34 cellular contexts compared by ENCODE assay signal in the genomic region with DNA sequence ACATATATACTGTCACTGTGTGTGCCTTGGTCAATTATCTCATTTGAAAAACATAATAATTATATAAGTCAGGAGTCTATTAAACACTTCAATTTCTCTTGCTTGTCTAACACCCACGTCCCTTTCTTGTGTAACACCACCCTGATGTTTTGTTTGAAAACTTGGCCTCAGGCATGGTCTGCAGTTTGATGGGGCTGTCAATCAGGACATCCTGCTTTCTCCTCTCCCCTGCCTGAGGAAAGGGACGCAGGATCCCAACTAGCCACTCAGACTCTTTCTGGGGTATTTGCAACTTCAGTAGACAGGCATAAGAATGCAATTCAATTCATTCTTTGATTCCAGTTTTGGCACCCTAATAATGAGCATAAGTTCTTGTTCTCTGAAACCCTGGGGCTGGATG. TPM values are rescaled to one million over a fixed set of nuclear protein-coding genes. Genes with fewer than 3 reads are reported as not detected.
"Had no signal": no experiment of that assay in that cellular context is flagged by ENCODE, and none has a peak within 500 bp of the region (broad histone marks: within the 10 kb centered on the region; RNA-seq: fewer than 3 reads in every experiment).

No MANE protein-coding gene starts in this region.

- H3K4me1 ChIP-seq: SJCRH30 had no signal

- ATAC-seq: activated CD8-positive, alpha-beta memory T cell treated with anti-CD3 and anti-CD28 coated beads, Interleukin-2, amount 10 ng/mL, durations not matched to agents 7 days and 5 days; activated naive CD8-positive, alpha-beta T cell treated with anti-CD3 and anti-CD28 coated beads, Interleukin-2, amount 50 U/mL, for 24 hours; Panc1 had no signal

- H3K36me3 ChIP-seq: SJCRH30, WERI-Rb-1 had no signal

- DNase-seq: activated CD4-positive, alpha-beta memory T cell treated with anti-CD3 and anti-CD28 coated beads, Interleukin-2, amount 10 ng/mL, durations not matched to agents 7 days and 5 days; activated CD4-positive, alpha-beta T cell treated with anti-CD3 and anti-CD28 coated beads for 1 hour; activated CD4-positive, alpha-beta T cell treated with anti-CD3 and anti-CD28 coated beads for 48 hours; activated CD4-positive, CD25-positive, alpha-beta regulatory T cell; activated CD8-positive, alpha-beta memory T cell treated with anti-CD3 and anti-CD28 coated beads for 24 hours; activated CD8-positive, alpha-beta memory T cell treated with anti-CD3 and anti-CD28 coated beads, Interleukin-2, amount 10 ng/mL, durations not matched to agents 7 days and 5 days; activated CD8-positive, alpha-beta memory T cell treated with anti-CD3 and anti-CD28 coated beads, Interleukin-2, amount 50 U/mL, for 48 hours; activated effector memory CD4-positive, alpha-beta T cell treated with Interleukin-2 at 50 U/mL for 16 hours; activated naive CD4-positive, alpha-beta T cell treated with anti-CD3 and anti-CD28 coated beads, Interleukin-2, amount 10 ng/mL, durations not matched to agents 7 days and 5 days; activated naive CD8-positive, alpha-beta T cell treated with anti-CD3 and anti-CD28 coated beads, Interleukin-2, amount 50 U/mL, for 24 hours; activated T-cell treated with anti-CD3 and anti-CD28 coated beads, Interleukin-2, amount 50 U/mL, for 48 hours; anterior cingulate cortex; central memory CD4-positive, alpha-beta T cell; Kasumi-1; KG1; MM.1S; MV-4-11; NCI-H1092 treated with DMSO at 0.1 percent for 48 hours; NCI-H1436 treated with DMSO at 0.1 percent for 48 hours; NCI-H1694 treated with DMSO at 0.1 percent for 48 hours; NCI-H2029 treated with DMSO at 0.1 percent for 48 hours; NCI-H2107; NCI-H2171 treated with DMSO at 0.1 percent for 48 hours; NCI-H2227 treated with DMSO at 0.1 percent for 48 hours; NCI-H446; SHP77; SJCRH30; SW 1271; T-helper 1 cell; T-helper 2 cell; T-helper 9 cell; WERI-Rb-1 had no signal

- H3K27me3 ChIP-seq: SJCRH30 had no signal

- H3K27ac ChIP-seq: SJCRH30, WERI-Rb-1 had no signal

- H3K4me3 ChIP-seq: SJCRH30, SK-N-MC had no signal

- H3K9me3 ChIP-seq: SJCRH30 had no signal

RNA-seq across cellular contexts. Expression of a gene that starts 48.8 kb away (rescaled TPM):
- total RNA-seq: activated CD4-positive, alpha-beta memory T cell treated with anti-CD3 and anti-CD28 coated beads, Interleukin-2, amount 10 ng/mL, durations not matched to agents 7 days and 5 days; activated CD8-positive, alpha-beta memory T cell treated with anti-CD3 and anti-CD28 coated beads, Interleukin-2, amount 10 ng/mL, durations not matched to agents 7 days and 5 days had no signal
